In the genomic region with DNA sequence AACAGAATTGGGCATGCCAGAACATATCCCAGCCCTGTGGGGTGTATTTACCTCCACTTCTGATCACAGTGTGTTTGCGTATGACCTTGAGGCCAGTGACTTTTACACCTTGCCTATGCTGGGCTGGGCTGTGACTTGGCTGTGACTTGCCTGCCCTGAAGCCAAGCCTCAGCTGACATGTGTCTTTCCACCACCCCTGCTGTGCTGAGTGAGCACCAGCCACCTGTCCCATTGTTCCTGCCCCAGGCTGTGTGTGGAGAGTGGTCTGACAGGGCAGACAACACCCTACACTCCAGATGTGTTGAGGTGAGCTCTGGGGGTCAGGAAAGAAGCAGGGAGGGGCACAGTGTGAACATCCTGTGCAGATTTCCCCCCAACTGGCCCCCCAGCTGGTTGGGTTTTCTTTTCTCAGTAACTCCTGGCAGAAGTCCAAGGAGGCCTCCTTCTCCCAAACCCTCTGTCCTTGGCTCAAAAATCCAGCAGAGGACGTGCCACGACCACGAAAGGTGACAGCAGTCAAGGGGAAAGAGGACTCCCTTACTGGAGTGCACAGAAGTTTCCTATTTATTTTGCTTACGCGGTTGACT, we compare ENCODE assay signal across 9 cellular contexts. TPM values are rescaled to one million over a fixed set of nuclear protein-coding genes. Genes with fewer than 3 reads are reported as not detected.
DNase-seq lines count a peak whose midpoint lies in the region; FAIRE-seq and TF ChIP-seq lines count a peak whose summit lies in the region.
"Had no signal": no experiment of that assay in that cellular context is flagged by ENCODE, and none has a peak within 500 bp of the region (broad histone marks: within the 10 kb centered on the region; RNA-seq: fewer than 3 reads in every experiment).

No MANE protein-coding gene starts in this region.

- H3K36me3 Mint-ChIP-seq in chondrocyte (ENCODE audit: low read depth), result no peaks in the 10 kb centered on the region
- no peaks in the 10 kb centered on the region for H3K36me3 Mint-ChIP-seq in activated T-cell treated with anti-CD3 and anti-CD28 coated beads, Interleukin-2, amount 50 U/mL, for 24 hours (ENCODE audit: low read depth)
- H3K36me3 Mint-ChIP-seq: natural killer cell treated with Interleukin-12 subunit alpha and Interleukin-12 subunit beta and Interleukin-15 and Interleukin-18, amount 100 ng/mL, for 72 hours had no signal

- H3K9me3 Mint-ChIP-seq in chondrocyte (ENCODE audit: low read depth), result no peaks in the 10 kb centered on the region
- H3K9me3 Mint-ChIP-seq in activated T-cell treated with anti-CD3 and anti-CD28 coated beads, Interleukin-2, amount 50 U/mL, for 24 hours, result no peaks in the 10 kb centered on the region
- H3K9me3 Mint-ChIP-seq: natural killer cell treated with Interleukin-12 subunit alpha and Interleukin-12 subunit beta and Interleukin-15 and Interleukin-18, amount 100 ng/mL, for 72 hours had no signal

- peak overlapping the region; percentile 2 for H2AFZ ChIP-seq in parathyroid adenoma

- DNase-seq in GM12891 (ENCODE audit: insufficient read length, low spot score) (no peak), NCI-H2196 (lab: John Stamatoyannopoulos, UW; ENCODE audit: unreplicated experiment) (peak; percentile 72), chondrocyte (ENCODE audit: low spot score) (peak; percentile 53), frontal cortex (ENCODE audit: low spot score in 2 of 2) (no peak), NOMO-1 (lab: John Stamatoyannopoulos, UW; ENCODE audit: unreplicated experiment in 2 of 2) (no peak), T-helper 9 cell (no peak)
- DNase-seq in activated T-cell treated with anti-CD3 and anti-CD28 coated beads, Interleukin-2, amount 50 U/mL, for 24 hours, result no peak

- no peaks in the 10 kb centered on the region for H3K27me3 ChIP-seq in parathyroid adenoma (ENCODE audit: control insufficient read depth, insufficient read depth, low read length)

- H3K4me2 ChIP-seq in parathyroid adenoma (ENCODE audit: low read length), result peak overlapping the region; percentile 43

- H3K27ac Mint-ChIP-seq in chondrocyte (ENCODE audit: unreplicated experiment), result no peak overlapping the region
- no peak overlapping the region for H3K27ac Mint-ChIP-seq in activated T-cell treated with anti-CD3 and anti-CD28 coated beads, Interleukin-2, amount 50 U/mL, for 24 hours

- H3K27me3 Mint-ChIP-seq in chondrocyte (ENCODE audit: low read depth), result no peaks in the 10 kb centered on the region
- peaks cover 37% of the 10 kb centered on the region for H3K27me3 Mint-ChIP-seq in activated T-cell treated with anti-CD3 and anti-CD28 coated beads, Interleukin-2, amount 50 U/mL, for 24 hours
- H3K27me3 Mint-ChIP-seq: natural killer cell treated with Interleukin-12 subunit alpha and Interleukin-12 subunit beta and Interleukin-15 and Interleukin-18, amount 100 ng/mL, for 72 hours had no signal

- H3K9me3 ChIP-seq in parathyroid adenoma (ENCODE audit: control insufficient read depth, low read length), result no peaks in the 10 kb centered on the region

- TF ChIP-seq CTCF in chondrocyte (IDR thresholded peaks at IDR 0.05) (peak; percentile 87), parathyroid adenoma (IDR thresholded peaks at IDR 0.05) (peak; percentile 88)

- peaks cover 15% of the 10 kb centered on the region for H3K4me1 Mint-ChIP-seq in chondrocyte (ENCODE audit: low read depth)
- H3K4me1 Mint-ChIP-seq in activated T-cell treated with anti-CD3 and anti-CD28 coated beads, Interleukin-2, amount 50 U/mL, for 24 hours (ENCODE audit: low read depth), result no peaks in the 10 kb centered on the region

- no peak for TF ChIP-seq POLR2A in GM12891 (IDR thresholded peaks at IDR 0.05; ENCODE audit: low read depth, low read length)

- peaks cover 42% of the 10 kb centered on the region for H3K4me1 ChIP-seq in parathyroid adenoma

- H3K9ac ChIP-seq in parathyroid adenoma, result no peak overlapping the region

- H3K4me3 ChIP-seq in parathyroid adenoma (ENCODE audit: low read depth, low read length), result no peak overlapping the region

- H3K4me3 Mint-ChIP-seq in chondrocyte (ENCODE audit: unreplicated experiment), result no peak overlapping the region
- no peak overlapping the region for H3K4me3 Mint-ChIP-seq in activated T-cell treated with anti-CD3 and anti-CD28 coated beads, Interleukin-2, amount 50 U/mL, for 24 hours
- H3K4me3 Mint-ChIP-seq: natural killer cell treated with Interleukin-12 subunit alpha and Interleukin-12 subunit beta and Interleukin-15 and Interleukin-18, amount 100 ng/mL, for 72 hours had no signal

- peak; percentile 50 for FAIRE-seq in GM12891 (lab: Jason Lieb, UNC)
- no peak for FAIRE-seq in frontal cortex (lab: Jason Lieb, UNC)

- H3K36me3 ChIP-seq in parathyroid adenoma (ENCODE audit: control insufficient read depth, insufficient read depth, low read length), result no peaks in the 10 kb centered on the region

- no peaks in the 10 kb centered on the region for H3K79me2 ChIP-seq in parathyroid adenoma

- H3K27ac ChIP-seq in parathyroid adenoma, result no peak overlapping the region

TF ChIP-seq in GM12891, 5 proteins besides CTCF, POLR2A, EP300 and RAD21:
- TF ChIP-seq SPI1 (IDR thresholded peaks at IDR 0.05; ENCODE audit: low read depth, low read length) (no peak), TAF1 (IDR thresholded peaks at IDR 0.05; ENCODE audit: low read depth, low read length) (no peak), POU2F2 (IDR thresholded peaks at IDR 0.05; ENCODE audit: low read depth, low read length) (no peak), POLR2AphosphoS5 (IDR thresholded peaks at IDR 0.05; ENCODE audit: low read depth, low read length) (no peak), PAX5 (IDR thresholded peaks at IDR 0.05; ENCODE audit: insufficient read depth, low read length, severe bottlenecking) (no peak)

RNA-seq across cellular contexts. Expression of a gene that starts 5.1 kb away (rescaled TPM):
- polyA plus RNA-seq in GM12891 (2012; ENCODE audit: low read depth, missing spikeins), result 4.4 TPM
- total RNA-seq in chondrocyte (44.6 to 151 TPM (median 46.6 TPM) in 3 replicates), frontal cortex (under 0.01 TPM)

Comparison
In these comparisons a context has a peak if more than half of its experiments do, and no peak if none do; other contexts are left out.
1. DNase-seq: peak in NCI-H2196 (single experiment) and chondrocyte (single experiment); none in GM12891 (single experiment), frontal cortex (0 of 2), NOMO-1 (0 of 2), activated T-cell treated with anti-CD3 and anti-CD28 coated beads, Interleukin-2, amount 50 U/mL, for 24 hours (single experiment) and T-helper 9 cell (single experiment).
2. RNA of a gene that starts 5.1 kb away (total RNA-seq): 44.6 to 151 TPM in chondrocyte; under 0.01 TPM in frontal cortex (single experiment); every median in the first group is over 10 times any median in the second.